ENCODE assay signal across 8 cellular contexts in the genomic region with DNA sequence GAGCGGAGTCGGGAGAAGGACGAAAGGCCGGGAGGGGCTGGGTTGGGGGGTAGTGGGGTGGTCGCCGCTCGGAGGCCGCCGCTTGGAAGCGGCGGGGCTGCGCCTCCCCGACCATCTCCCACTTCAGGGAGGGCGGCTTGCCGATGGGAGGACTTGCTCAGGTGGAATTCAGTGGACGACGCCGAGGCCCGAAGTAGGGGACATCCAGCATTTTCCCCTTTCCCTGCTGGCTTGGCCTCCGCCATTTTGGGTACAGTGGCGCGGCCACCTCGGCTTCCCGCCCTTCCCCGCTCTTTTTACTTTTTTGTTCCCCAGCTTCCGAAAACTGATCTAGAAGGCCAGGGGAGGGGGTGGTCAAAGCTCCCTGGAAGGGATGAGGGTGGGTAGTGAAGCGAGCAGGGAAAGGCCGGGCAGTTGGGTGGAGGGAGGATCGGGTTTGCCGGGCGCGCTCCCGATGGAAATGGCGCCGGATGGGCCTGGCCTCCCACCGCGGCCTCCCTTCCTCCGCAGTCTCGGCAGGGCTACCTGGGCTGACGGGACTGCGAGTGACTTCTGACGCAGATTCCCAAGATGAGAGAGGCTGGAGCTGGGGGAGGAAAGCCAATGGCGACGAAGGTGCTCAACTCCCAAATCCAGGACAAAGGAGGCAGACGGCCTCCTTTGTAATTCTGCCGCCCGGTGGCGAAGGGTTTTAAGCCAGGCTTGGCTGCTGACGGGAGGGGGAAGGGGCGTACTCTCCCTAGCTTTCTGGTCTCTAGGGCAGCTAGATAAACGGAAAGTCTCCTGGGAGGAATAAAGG. TPM values are rescaled to one million over a fixed set of nuclear protein-coding genes. Genes with fewer than 3 reads are reported as not detected.
DNase-seq lines count a peak whose midpoint lies in the region; ATAC-seq lines count a peak whose summit lies in the region.

Gene PBLD (minus strand): TSS at position 670 of the 799 bp plus-strand sequence. CDS start 26,084 bp downstream, outside the sequence.

- H3K36me3 Mint-ChIP-seq in CD4-positive, CD25-positive, alpha-beta regulatory T cell, result peaks cover 11% of the 10 kb centered on the region
- H3K36me3 Mint-ChIP-seq in activated T-cell treated with anti-CD3 and anti-CD28 coated beads, Interleukin-2, amount 50 U/mL, for 24 hours (ENCODE audit: low read depth), result peaks cover 61% of the 10 kb centered on the region

- peak within 1 kb of the TSS; percentile 99 to 100 (median 100) for H3K27ac Mint-ChIP-seq in CD4-positive, CD25-positive, alpha-beta regulatory T cell
- peak within 1 kb of the TSS; percentile 100 for H3K27ac Mint-ChIP-seq in activated T-cell treated with anti-CD3 and anti-CD28 coated beads, Interleukin-2, amount 50 U/mL, for 24 hours

- H3K4me1 Mint-ChIP-seq in CD4-positive, CD25-positive, alpha-beta regulatory T cell, result peaks cover 28 to 61% (median 46%) of the 10 kb centered on the region in 4 donors
- peaks cover 58% of the 10 kb centered on the region for H3K4me1 Mint-ChIP-seq in activated T-cell treated with anti-CD3 and anti-CD28 coated beads, Interleukin-2, amount 50 U/mL, for 24 hours (ENCODE audit: low read depth)

- no peaks in the 10 kb centered on the region for H3K9me3 ChIP-seq in CD4-positive, CD25-positive, alpha-beta regulatory T cell (ENCODE audit: control insufficient read depth in 2 of 2, low read length in 2 of 2)
- no peaks in the 10 kb centered on the region for H3K9me3 ChIP-seq in NT2/D1 (ENCODE audit: insufficient read depth, low read length)
- no peaks in the 10 kb centered on the region for H3K9me3 ChIP-seq in muscle layer of colon (ENCODE audit: low read length)

- peak within 1 kb of the TSS; percentile 100 for H3K4me3 Mint-ChIP-seq in CD4-positive, CD25-positive, alpha-beta regulatory T cell
- H3K4me3 Mint-ChIP-seq in activated T-cell treated with anti-CD3 and anti-CD28 coated beads, Interleukin-2, amount 50 U/mL, for 24 hours, result peak within 1 kb of the TSS; percentile 100

- H3K9ac ChIP-seq in NT2/D1 (ENCODE audit: insufficient read length, low read depth) (peak within 1 kb of the TSS; percentile 93), muscle layer of colon (ENCODE audit: low read length) (peak within 1 kb of the TSS; percentile 99)

- peaks cover 0 to 3% (median 0%) of the 10 kb centered on the region in 7 donors for H3K9me3 Mint-ChIP-seq in CD4-positive, CD25-positive, alpha-beta regulatory T cell
- H3K9me3 Mint-ChIP-seq in activated T-cell treated with anti-CD3 and anti-CD28 coated beads, Interleukin-2, amount 50 U/mL, for 24 hours, result peaks cover 2% of the 10 kb centered on the region

- peak within 1 kb of the TSS; percentile 95 for H3K4me3 ChIP-seq in CD4-positive, CD25-positive, alpha-beta regulatory T cell (ENCODE audit: low read depth, low read length)
- peak within 1 kb of the TSS; percentile 88 for H3K4me3 ChIP-seq in NT2/D1 (ENCODE audit: insufficient read length, low read depth)
- peak within 1 kb of the TSS; percentile 94 to 100 for H3K4me3 ChIP-seq in muscle layer of colon (ENCODE audit: low read depth in 1 of 2, low read length in 2 of 2)

- peak within 1 kb of the TSS; percentile 97 for H3K27ac ChIP-seq in CD4-positive, CD25-positive, alpha-beta regulatory T cell (ENCODE audit: insufficient read depth, low read length, poor library complexity, severe bottlenecking)
- peak within 1 kb of the TSS; percentile 100 for H3K27ac ChIP-seq in muscle layer of colon (ENCODE audit: low read depth, low read length)

- H3K36me3 ChIP-seq in CD4-positive, CD25-positive, alpha-beta regulatory T cell (ENCODE audit: control insufficient read depth, insufficient read depth, low read length), result no peaks in the 10 kb centered on the region
- H3K36me3 ChIP-seq in NT2/D1 (ENCODE audit: insufficient read depth, insufficient read length, low read length) (peaks cover 38% of the 10 kb centered on the region), muscle layer of colon (ENCODE audit: insufficient read depth, low read length) (no peaks in the 10 kb centered on the region)

- H3K27me3 ChIP-seq in CD4-positive, CD25-positive, alpha-beta regulatory T cell (ENCODE audit: control insufficient read depth, insufficient read depth, low read length), result no peaks in the 10 kb centered on the region
- H3K27me3 ChIP-seq in NT2/D1 (ENCODE audit: insufficient read depth, insufficient read length), result no peaks in the 10 kb centered on the region
- no peaks in the 10 kb centered on the region for H3K27me3 ChIP-seq in muscle layer of colon (ENCODE audit: control insufficient read depth in 1 of 2, insufficient read depth in 2 of 2, low read length in 2 of 2)

- peaks cover 11% of the 10 kb centered on the region for H3K27me3 Mint-ChIP-seq in CD4-positive, CD25-positive, alpha-beta regulatory T cell
- H3K27me3 Mint-ChIP-seq in activated T-cell treated with anti-CD3 and anti-CD28 coated beads, Interleukin-2, amount 50 U/mL, for 24 hours, result no peaks in the 10 kb centered on the region

- peak in 1 of 2 donors; percentile 1 for ATAC-seq in CD4-positive, CD25-positive, alpha-beta regulatory T cell (ENCODE audit: low read depth in 2 of 2)
- ATAC-seq in GM19463 (IDR thresholded peaks at IDR 0.05; ENCODE audit: unreplicated experiment) (peak; percentile 21), esophagus mucosa (peak; percentile 32)

- peaks cover 38% of the 10 kb centered on the region for H3K4me1 ChIP-seq in CD4-positive, CD25-positive, alpha-beta regulatory T cell (ENCODE audit: control insufficient read depth, insufficient read depth, low read length, poor library complexity, severe bottlenecking)
- H3K4me1 ChIP-seq in NT2/D1 (ENCODE audit: insufficient read depth, insufficient read length) (no peaks in the 10 kb centered on the region), muscle layer of colon (ENCODE audit: insufficient read depth, low read length) (peaks cover 29% of the 10 kb centered on the region)

- peak; percentile 46 to 77 (median 64) for DNase-seq in CD4-positive, CD25-positive, alpha-beta regulatory T cell
- DNase-seq in HT-29 (ENCODE audit: low spot score) (peak; percentile 87), NT2/D1 (ENCODE audit: low read depth, low spot score) (peak; percentile 69)
- DNase-seq in activated T-cell treated with anti-CD3 and anti-CD28 coated beads, Interleukin-2, amount 50 U/mL, for 24 hours, result peak; percentile 84
- DNase-seq in stimulated activated CD8-positive, alpha-beta memory T cell treated with anti-CD3 and anti-CD28 coated beads, Interleukin-4, amount 100 ng/mL, for 48 hours, result peak; percentile 74

RNA-seq across cellular contexts. Expression of gene PBLD, which starts in this region (rescaled TPM):
- 1.2 TPM for total RNA-seq in CD4-positive, CD25-positive, alpha-beta regulatory T cell
- polyA plus RNA-seq in CD4-positive, CD25-positive, alpha-beta regulatory T cell, result 1 to 10 TPM in 3 of 4 donors, under 1 TPM in 1; 0.85 to 1.5 (median 1.2) TPM
- total RNA-seq in HT-29 (2014; rRNA removed; shearing (Covaris generic)), result 2.3 and 3.6 TPM in 2 replicates
- total RNA-seq in esophagus mucosa, result 2.4 TPM
